18 cellular contexts compared by ENCODE assay signal in genomic region chrX:100647739-100648138, GRCh38. TPM values are rescaled to one million over a fixed set of nuclear protein-coding genes. Genes with fewer than 3 reads are reported as not detected.
DNase-seq lines count a peak whose midpoint lies in the region; ATAC-seq and TF ChIP-seq lines count a peak whose summit lies in the region.
"Had no signal": no experiment of that assay in that cellular context is flagged by ENCODE, and none has a peak within 500 bp of the region (broad histone marks: within the 10 kb centered on the region; RNA-seq: fewer than 3 reads in every experiment).

No MANE protein-coding gene starts in this region.

- no peaks in the 10 kb centered on the region for H3K9me3 Mint-ChIP-seq in neural progenitor cell
- H3K9me3 Mint-ChIP-seq: activated B cell treated with CpG ODN at 0.5 μM for 24 hours; activated naive CD4-positive, alpha-beta T cell treated with anti-CD3 and anti-CD28 coated beads for 36 hours; stimulated activated naive B cell treated with anti-CD40 and anti-IgM and Interleukin-4, amounts not matched to agents 10 μg/mL and 1 μg/mL and 100 μg/mL, for 72 hours had no signal

- H3K4me1 ChIP-seq in ACC112 (ENCODE audit: control insufficient read depth, insufficient read depth, low read length, unreplicated experiment) (peaks cover 50% of the 10 kb centered on the region), esophagus muscularis mucosa (peaks cover 0 to 33% (median 13%) of the 10 kb centered on the region in 4 donors), neural progenitor cell (peaks cover 5% of the 10 kb centered on the region)

- ATAC-seq in GM21381 (IDR thresholded peaks at IDR 0.05; ENCODE audit: unreplicated experiment): no peak
- ATAC-seq in stimulated activated naive CD8-positive, alpha-beta T cell treated with anti-CD3 and anti-CD28 coated beads, Interleukin-15, Interleukin-2, amounts not matched to agents 100 U/mL and 50 U/mL, for 24 hours: no peak
- ATAC-seq: activated CD8-positive, alpha-beta memory T cell treated with anti-CD3 and anti-CD28 coated beads, Interleukin-2, amount 10 ng/mL, durations not matched to agents 7 days and 5 days; stimulated activated naive B cell treated with anti-CD40 and anti-IgM and Interleukin-4, amounts not matched to agents 10 μg/mL and 1 μg/mL and 100 μg/mL, for 72 hours had no signal

- 48% methylated on average over 2 of the region's 2 CpGs for WGBS in esophagus muscularis mucosa

- H3K9me3 ChIP-seq in esophagus muscularis mucosa (no peaks in the 10 kb centered on the region), neural progenitor cell (ENCODE audit: low read depth) (no peaks in the 10 kb centered on the region)
- H3K9me3 ChIP-seq: Peyer's patch had no signal

- intact Hi-C loops in esophagus muscularis mucosa (cut with DNase I): no loop called here

- DNase-seq in NCI-H1092 (lab: John Stamatoyannopoulos, UW): peak; percentile 9
- no peak for DNase-seq in esophagus muscularis mucosa (ENCODE audit: extremely low spot score)
- DNase-seq in neural progenitor cell (ENCODE audit: low spot score): no peak
- no peak for DNase-seq in GDM1 (lab: John Stamatoyannopoulos, UW)
- no peak for DNase-seq in stimulated activated naive CD8-positive, alpha-beta T cell treated with anti-CD3 and anti-CD28 coated beads, Interleukin-15, Interleukin-2, amounts not matched to agents 100 U/mL and 50 U/mL, for 24 hours
- DNase-seq in activated CD8-positive, alpha-beta memory T cell treated with anti-CD3 and anti-CD28 coated beads, Interleukin-2, amount 50 U/mL, for 4 hours: no peak
- DNase-seq: activated B cell treated with CpG ODN at 0.5 μM for 24 hours; activated CD8-positive, alpha-beta memory T cell treated with anti-CD3 and anti-CD28 coated beads, Interleukin-2, amount 10 ng/mL, durations not matched to agents 7 days and 5 days; activated naive CD4-positive, alpha-beta T cell treated with anti-CD3 and anti-CD28 coated beads for 36 hours; H9; islet precursor cell; NCI-H1436 treated with DMSO at 0.1 percent for 48 hours; Peyer's patch; stimulated activated naive B cell treated with anti-CD40 and anti-IgM and Interleukin-4, amounts not matched to agents 10 μg/mL and 1 μg/mL and 100 μg/mL, for 72 hours had no signal

- H3K4me1 Mint-ChIP-seq in neural progenitor cell: peaks cover 21% of the 10 kb centered on the region
- H3K4me1 Mint-ChIP-seq: activated B cell treated with CpG ODN at 0.5 μM for 24 hours; activated CD8-positive, alpha-beta memory T cell treated with anti-CD3 and anti-CD28 coated beads, Interleukin-2, amount 10 ng/mL, durations not matched to agents 7 days and 5 days; stimulated activated naive B cell treated with anti-CD40 and anti-IgM and Interleukin-4, amounts not matched to agents 10 μg/mL and 1 μg/mL and 100 μg/mL, for 72 hours had no signal

- peaks cover 34% of the 10 kb centered on the region for H3K79me2 ChIP-seq in ACC112 (ENCODE audit: control insufficient read depth, insufficient read depth, low read length, unreplicated experiment)
- H3K79me2 ChIP-seq in neural progenitor cell (ENCODE audit: low read depth): no peaks in the 10 kb centered on the region

- H3K9ac ChIP-seq in neural progenitor cell: no peak overlapping the region
- H3K9ac ChIP-seq: KMS-11 had no signal

- H3K36me3 ChIP-seq in ACC112 (ENCODE audit: insufficient read depth, low read length) (peaks cover 8% of the 10 kb centered on the region; the same call in 1 of the 2 replicates), esophagus muscularis mucosa (no peaks in the 10 kb centered on the region), neural progenitor cell (no peaks in the 10 kb centered on the region)
- H3K36me3 ChIP-seq: Peyer's patch had no signal

- H3K27me3 ChIP-seq in ACC112 (ENCODE audit: insufficient read depth, low read length): no peaks in the 10 kb centered on the region
- no peaks in the 10 kb centered on the region for H3K27me3 ChIP-seq in esophagus muscularis mucosa
- H3K27me3 ChIP-seq in neural progenitor cell: no peaks in the 10 kb centered on the region
- H3K27me3 ChIP-seq: Peyer's patch had no signal

- no peaks in the 10 kb centered on the region for H3K36me3 Mint-ChIP-seq in neural progenitor cell
- H3K36me3 Mint-ChIP-seq: activated CD8-positive, alpha-beta memory T cell treated with anti-CD3 and anti-CD28 coated beads, Interleukin-2, amount 10 ng/mL, durations not matched to agents 7 days and 5 days; stimulated activated naive B cell treated with anti-CD40 and anti-IgM and Interleukin-4, amounts not matched to agents 10 μg/mL and 1 μg/mL and 100 μg/mL, for 72 hours had no signal

- H3K4me3 ChIP-seq in ACC112 (ENCODE audit: low read depth, low read length) (peak overlapping the region; percentile 95), esophagus muscularis mucosa (no peak overlapping the region), neural progenitor cell (no peak overlapping the region)
- H3K4me3 ChIP-seq: Peyer's patch had no signal

- H2AFZ ChIP-seq in ACC112 (ENCODE audit: low read length, unreplicated experiment): no peak overlapping the region
- H2AFZ ChIP-seq in neural progenitor cell (replicated peaks): no peak overlapping the region

- H4K20me1 ChIP-seq in neural progenitor cell (ENCODE audit: low read depth): no peaks in the 10 kb centered on the region

- no peak overlapping the region for H3K4me2 ChIP-seq in neural progenitor cell
- H3K4me2 ChIP-seq: KMS-11 had no signal

- no peak for TF ChIP-seq EP300 in esophagus muscularis mucosa (IDR thresholded peaks at IDR 0.05)

- H3K27ac ChIP-seq in ACC112 (ENCODE audit: low read depth, low read length) (peak overlapping the region; percentile 99), esophagus muscularis mucosa (replicated peaks in 1 of 4) (peak overlapping the region; percentile 62 to 77 (median 72)), neural progenitor cell (no peak overlapping the region)
- H3K27ac ChIP-seq: KMS-11 had no signal

- peaks cover 2% of the 10 kb centered on the region for H3K27me3 Mint-ChIP-seq in neural progenitor cell (ENCODE audit: insufficient read depth, low read depth)

- H3K27ac Mint-ChIP-seq in neural progenitor cell: peak overlapping the region; percentile 48
- H3K27ac Mint-ChIP-seq: activated B cell treated with CpG ODN at 0.5 μM for 24 hours; activated CD8-positive, alpha-beta memory T cell treated with anti-CD3 and anti-CD28 coated beads, Interleukin-2, amount 10 ng/mL, durations not matched to agents 7 days and 5 days; activated naive CD4-positive, alpha-beta T cell treated with anti-CD3 and anti-CD28 coated beads for 36 hours; stimulated activated naive B cell treated with anti-CD40 and anti-IgM and Interleukin-4, amounts not matched to agents 10 μg/mL and 1 μg/mL and 100 μg/mL, for 72 hours had no signal

- no peak overlapping the region for H3K4me3 Mint-ChIP-seq in neural progenitor cell
- H3K4me3 Mint-ChIP-seq: activated B cell treated with CpG ODN at 0.5 μM for 24 hours; activated CD8-positive, alpha-beta memory T cell treated with anti-CD3 and anti-CD28 coated beads, Interleukin-2, amount 10 ng/mL, durations not matched to agents 7 days and 5 days; activated naive CD4-positive, alpha-beta T cell treated with anti-CD3 and anti-CD28 coated beads for 36 hours; H9; stimulated activated naive B cell treated with anti-CD40 and anti-IgM and Interleukin-4, amounts not matched to agents 10 μg/mL and 1 μg/mL and 100 μg/mL, for 72 hours had no signal

- TF ChIP-seq POLR2A in esophagus muscularis mucosa (IDR thresholded peaks at IDR 0.05; ENCODE audit: low read depth): no peak

- no peaks in the 10 kb centered on the region for H3F3A ChIP-seq in neural progenitor cell (ENCODE audit: low read depth)

- TF ChIP-seq CTCF in esophagus muscularis mucosa (IDR thresholded peaks at IDR 0.05) (no peak), neural progenitor cell (IDR thresholded peaks at IDR 0.05) (no peak)

RNA-seq across cellular contexts. Expression of gene SRPX2, which starts 3.7 kb away (rescaled TPM):
- total RNA-seq in esophagus muscularis mucosa (10 to 100 TPM; 29.8 to 57.3 (median 39.6) TPM), neural progenitor cell (ENCODE audit: low replicate concordance) (0.11 TPM in 1 of 2 replicates, not detected in the other)
- total RNA-seq: activated B cell treated with CpG ODN at 0.5 μM for 24 hours; activated CD8-positive, alpha-beta memory T cell treated with anti-CD3 and anti-CD28 coated beads, Interleukin-2, amount 10 ng/mL, durations not matched to agents 7 days and 5 days; activated naive CD4-positive, alpha-beta T cell treated with anti-CD3 and anti-CD28 coated beads for 36 hours; H9; T-helper 1 cell treated with Interleukin-12 subunit alpha and Interleukin-12 subunit beta and Interleukin-4 antibody, amounts not matched to agents 30 ng/mL and 1 ng/mL, for 36 hours had no signal

RNA-seq across cellular contexts. Expression of gene TSPAN6, which starts 11.1 kb away (rescaled TPM):
- total RNA-seq in esophagus muscularis mucosa (1 to 10 TPM; 5.4 to 8.3 (median 6.8) TPM), neural progenitor cell (ENCODE audit: low replicate concordance) (138 and 205 TPM in 2 replicates)
- total RNA-seq: activated CD8-positive, alpha-beta memory T cell treated with anti-CD3 and anti-CD28 coated beads, Interleukin-2, amount 10 ng/mL, durations not matched to agents 7 days and 5 days; T-helper 1 cell treated with Interleukin-12 subunit alpha and Interleukin-12 subunit beta and Interleukin-4 antibody, amounts not matched to agents 30 ng/mL and 1 ng/mL, for 36 hours had no signal

Comparison
In these comparisons a context has a peak if more than half of its experiments do, and no peak if none do; other contexts are left out.
1. RNA of gene SRPX2, which starts 3.7 kb away (total RNA-seq): 29.8 to 57.3 TPM in esophagus muscularis mucosa; 0.11 TPM in neural progenitor cell; every median in the first group is over 10 times any median in the second.
2. RNA of gene TSPAN6, which starts 11.1 kb away (total RNA-seq): 138 to 205 TPM in neural progenitor cell; 5.4 to 8.3 TPM in esophagus muscularis mucosa; every median in the first group is over 10 times any median in the second.